ENCODE assay signal across 8 cellular contexts in the genomic region with DNA sequence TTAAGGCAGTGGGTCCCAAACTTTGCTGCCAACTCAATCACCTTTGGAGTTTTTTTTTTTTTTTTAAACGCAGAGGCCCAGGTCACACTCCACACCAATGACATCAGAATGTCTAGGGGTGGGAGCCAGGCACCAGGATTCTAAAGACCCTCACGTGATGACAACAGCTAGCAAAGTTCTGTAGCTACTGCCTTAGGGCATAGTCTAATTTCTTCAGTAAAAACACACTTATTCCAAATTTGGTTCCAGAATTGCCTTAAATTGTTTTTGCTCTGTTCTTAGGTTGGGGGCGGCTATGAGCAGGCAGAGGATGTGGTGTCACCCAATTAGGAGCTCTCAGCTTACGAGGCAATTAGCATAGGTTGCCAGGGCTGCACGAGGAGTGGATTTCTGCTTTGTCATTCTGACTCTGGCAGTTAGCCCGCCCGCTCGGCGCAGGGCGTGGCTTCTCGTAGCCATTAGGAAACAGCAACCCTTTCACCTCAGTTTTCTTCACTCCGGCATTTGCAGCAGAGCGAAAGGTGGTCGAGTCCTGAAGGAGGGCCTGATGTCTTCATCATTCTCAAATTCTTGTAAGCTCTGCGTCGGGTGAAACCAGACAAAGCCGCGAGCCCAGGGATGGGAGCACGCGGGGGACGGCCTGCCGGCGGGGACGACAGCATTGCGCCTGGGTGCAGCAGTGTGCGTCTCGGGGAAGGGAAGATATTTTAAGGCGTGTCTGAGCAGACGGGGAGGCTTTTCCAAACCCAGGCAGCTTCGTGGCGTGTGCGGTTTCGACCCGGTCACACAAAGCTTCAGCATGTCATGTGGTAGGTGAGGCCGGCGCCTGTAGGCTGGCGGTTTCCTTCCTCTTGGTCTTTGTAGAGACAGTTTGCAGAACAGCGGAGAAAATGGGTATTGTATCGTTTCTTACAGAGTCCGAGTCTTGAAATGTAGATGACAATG. TPM values are rescaled to one million over a fixed set of nuclear protein-coding genes. Genes with fewer than 3 reads are reported as not detected.
A peak's percentile ranks its signal among the peaks of the same experiment; 100 is the strongest.
DNase-seq lines count a peak whose midpoint lies in the region; ATAC-seq, FAIRE-seq and TF ChIP-seq lines count a peak whose summit lies in the region.

No MANE protein-coding gene starts in this region.

- FAIRE-seq in HepG2 (lab: Jason Lieb, UNC), result peak; percentile 91

- H3K4me3 ChIP-seq in HepG2 (replicated peaks in 1 of 3; ENCODE audit: insufficient read depth in 1 of 3, low read depth in 2 of 3, low read length in 3 of 3), result peak overlapping the region; percentile 85 to 91 (median 91)

- TF ChIP-seq EP300 in HepG2 (IDR thresholded peaks at IDR 0.05; ENCODE audit: low read depth in 2 of 2, low read length in 2 of 2) (peak; percentile 25 to 68; a peak in 3 of 4 replicates), HepG2 (CRISPR knock-in tag; IDR thresholded peaks at IDR 0.05; ENCODE audit: borderline replicate concordance) (peak; percentile 79)

- peaks cover 0 to 3% of the 10 kb centered on the region in 2 experiments; a peak in 3 of 5 replicates for H3K36me3 ChIP-seq in HepG2 (replicated peaks in 1 of 2; ENCODE audit: control insufficient read depth in 1 of 2, insufficient read depth in 2 of 2, low read length in 2 of 2)

- peaks cover 31% of the 10 kb centered on the region for H3K4me1 Mint-ChIP-seq in CD14-positive monocyte

- peaks cover 28% of the 10 kb centered on the region for H4K20me1 ChIP-seq in HepG2 (ENCODE audit: insufficient read depth, low read length)

- peaks cover 0 to 3% (median 0%) of the 10 kb centered on the region in 7 donors for H3K9me3 Mint-ChIP-seq in CD14-positive monocyte

- intact Hi-C loops in CD14-positive monocyte (cut with micrococcal nuclease), result loop anchor here (5.0 to 10.0 kb wide), 3 partner anchors 70 to 152 kb away; a partner anchor contains a TSS
- intact Hi-C loops in HepG2 (cut with micrococcal nuclease; ENCODE audit: unreplicated experiment), result loop anchor here (5.0 kb wide), 2 partner anchors 70 to 150 kb away; a partner anchor contains a TSS

- H3K4me2 ChIP-seq in HepG2 (ENCODE audit: low read depth, low read length), result peak overlapping the region; percentile 100

- ATAC-seq in GM19372 (IDR thresholded peaks at IDR 0.05; ENCODE audit: low read depth, unreplicated experiment) (peak; percentile 75), HG03521 (IDR thresholded peaks at IDR 0.05; ENCODE audit: unreplicated experiment) (peak; percentile 91), HepG2 (peak; percentile 90)

- BruUV-seq in HepG2 (replicated peaks; lab: Mats Ljungman, UMichigan), result TSS peak; percentile 77

- POLR2A ChIA-PET in HepG2 (lab: Yijun Ruan, JAX), result interaction anchor here (0.9 to 2.9 kb wide), 12 partner anchors 9 to 672 kb away, joined by 3 to 18 read pairs (median 4); a partner anchor contains a TSS

- H3K27ac ChIP-seq in HepG2 (ENCODE audit: extremely low read length, insufficient read depth, low read length), result peak overlapping the region; percentile 98

- H3K9me3 ChIP-seq in HepG2 (ENCODE audit: low read length), result no peaks in the 10 kb centered on the region

- TF ChIP-seq CTCF in CD14-positive monocyte (IDR thresholded peaks at IDR 0.05) (no peak), HepG2 (CRISPR knock-in tag; IDR thresholded peaks at IDR 0.05) (peak; percentile 7; the same call in 1 of the 2 replicates)

- peak overlapping the region; percentile 98 for H3K9ac ChIP-seq in HepG2 (ENCODE audit: insufficient read depth, low read depth, low read length)

- peak overlapping the region; percentile 99 to 100 (median 99) for H3K27ac Mint-ChIP-seq in CD14-positive monocyte

- peaks cover 6 to 12% of the 10 kb centered on the region in 2 donors for H3K36me3 Mint-ChIP-seq in CD14-positive monocyte

- H2AFZ ChIP-seq in HepG2 (ENCODE audit: low read length), result peak overlapping the region; percentile 52

- peaks cover 24% of the 10 kb centered on the region for H3K4me1 ChIP-seq in HepG2 (ENCODE audit: insufficient read depth, low read length)

- peak; percentile 89 to 98 for TF ChIP-seq POLR2A in HepG2 (IDR thresholded peaks at IDR 0.05; ENCODE audit: insufficient read depth in 1 of 2, low read depth in 2 of 2, low read length in 2 of 2)

- DNase-seq in CD14-positive monocyte (ENCODE audit: low spot score), result peak; percentile 90
- peak; percentile 99 for DNase-seq in NCI-H69 (lab: John Stamatoyannopoulos, UW)
- DNase-seq in activated CD4-positive, alpha-beta T cell treated with anti-CD3 and anti-CD28 coated beads, Interleukin-2, amount 50 U/mL, for 4 hours, result peak; percentile 83 to 89
- peak; percentile 93 to 98 for DNase-seq in dermis microvascular lymphatic vessel endothelial cell (ENCODE audit: low read depth in 2 of 2)
- DNase-seq in HepG2 (ENCODE audit: low spot score), result peak; percentile 95
- peak; percentile 88 for DNase-seq in stimulated activated CD4-positive, alpha-beta T cell treated with anti-CD3 and anti-CD28 coated beads, Interleukin-4, amount 100 ng/mL, for 1 hour

- H3K27me3 Mint-ChIP-seq in CD14-positive monocyte (ENCODE audit: low read depth in 3 of 3), result peaks cover 0 to 2% (median 0%) of the 10 kb centered on the region in 3 donors

- H3K4me3 Mint-ChIP-seq in CD14-positive monocyte, result peak overlapping the region; percentile 95 to 98

- in situ Hi-C loops in HepG2 (cut with HindIII; ENCODE audit: extremely low pct_ligation_motif_present, low pct_unique_long_range_greater_than_20kb), result loop anchor here (10.0 kb wide), 1 partner anchor 72 kb away; a partner anchor contains a TSS

- H3K27me3 ChIP-seq in HepG2 (ENCODE audit: control insufficient read depth in 1 of 2, insufficient read depth in 2 of 2, low read length in 2 of 2), result no peaks in the 10 kb centered on the region; a peak in 1 of 5 replicates

- WGBS in HepG2 (ENCODE audit: low lambda C conversion rate), result under 1% methylated on average over 25 of the region's 40 CpGs

- TF ChIP-seq RAD21 in HepG2 (CRISPR knock-in tag; IDR thresholded peaks at IDR 0.05), result no peak

- peaks cover 47% of the 10 kb centered on the region for H3K79me2 ChIP-seq in HepG2 (ENCODE audit: insufficient read depth, low read length)

- CTCF ChIA-PET in HepG2 (lab: Yijun Ruan, JAX; ENCODE audit: low intra/inter-chr PET ratio, low total read pairs), result no interaction called here

TF ChIP-seq in HepG2, 621 proteins besides CTCF, POLR2A, EP300 and RAD21 (continues in another document):
- TF ChIP-seq MXI1 (IDR thresholded peaks at IDR 0.05; ENCODE audit: borderline replicate concordance, low read depth, low read length) (peak; percentile 81; the same call in 2 of the 3 replicates), ZBTB7B (CRISPR knock-in tag; IDR thresholded peaks at IDR 0.05) (0 out of 2 replicates have a peak, but pooled peaks have one; percentile 42), NR2C2 (CRISPR knock-in tag; IDR thresholded peaks at IDR 0.05; ENCODE audit: borderline replicate concordance) (no peak), HDAC2 (CRISPR knock-in tag; IDR thresholded peaks at IDR 0.05) (peak; percentile 49), ZNF432 (CRISPR knock-in tag; IDR thresholded peaks at IDR 0.05; ENCODE audit: borderline replicate concordance) (no peak), DMAP1 (CRISPR knock-in tag; IDR thresholded peaks at IDR 0.05) (peak; percentile 84), PPARG (CRISPR knock-in tag; conservative IDR thresholded peaks at IDR 0.05) (no peak), FOSL1 (CRISPR knock-in tag; IDR thresholded peaks at IDR 0.05; ENCODE audit: borderline replicate concordance) (no peak), RBFOX2 (IDR thresholded peaks at IDR 0.05; ENCODE audit: low read depth, low read length) (peak; percentile 86)
- TF ChIP-seq, protein P1, sequence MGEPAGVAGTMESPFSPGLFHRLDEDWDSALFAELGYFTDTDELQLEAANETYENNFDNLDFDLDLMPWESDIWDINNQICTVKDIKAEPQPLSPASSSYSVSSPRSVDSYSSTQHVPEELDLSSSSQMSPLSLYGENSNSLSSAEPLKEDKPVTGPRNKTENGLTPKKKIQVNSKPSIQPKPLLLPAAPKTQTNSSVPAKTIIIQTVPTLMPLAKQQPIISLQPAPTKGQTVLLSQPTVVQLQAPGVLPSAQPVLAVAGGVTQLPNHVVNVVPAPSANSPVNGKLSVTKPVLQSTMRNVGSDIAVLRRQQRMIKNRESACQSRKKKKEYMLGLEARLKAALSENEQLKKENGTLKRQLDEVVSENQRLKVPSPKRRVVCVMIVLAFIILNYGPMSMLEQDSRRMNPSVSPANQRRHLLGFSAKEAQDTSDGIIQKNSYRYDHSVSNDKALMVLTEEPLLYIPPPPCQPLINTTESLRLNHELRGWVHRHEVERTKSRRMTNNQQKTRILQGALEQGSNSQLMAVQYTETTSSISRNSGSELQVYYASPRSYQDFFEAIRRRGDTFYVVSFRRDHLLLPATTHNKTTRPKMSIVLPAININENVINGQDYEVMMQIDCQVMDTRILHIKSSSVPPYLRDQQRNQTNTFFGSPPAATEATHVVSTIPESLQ (CRISPR knock-in tag; conservative IDR thresholded peaks at IDR 0.05), result 0 out of 2 replicates have a peak, but pooled peaks have one; percentile 49

RNA-seq across cellular contexts. Expression of a gene that starts 16.7 kb away (rescaled TPM):
- polyA plus RNA-seq in CD14-positive monocyte (1 to 10 TPM in 1 of 2 donors, under 1 TPM in 1; 0.64 to 1.0 TPM), HepG2 (2011; rRNA removed) (0.38 and 0.56 TPM in 2 replicates)
- total RNA-seq in dermis microvascular lymphatic vessel endothelial cell (1.4 and 2.7 TPM in 2 replicates), HepG2 (2016; rRNA removed; fragmentation: Illumina TruSeq; extraction: Trizol) (0.27 and 4.5 TPM in 2 replicates)
- 0.20 TPM in 1 of 2 replicates, not detected in the other for total RNA-seq in HepG2 (2016; cell fraction: cytosol; rRNA removed; fragmentation: Illumina TruSeq; extraction: Trizol; ENCODE audit: low read depth)
- 0.37 and 4.2 TPM in 2 replicates for total RNA-seq in HepG2 (2016; cell fraction: insoluble cytoplasmic fraction; rRNA removed; fragmentation: Illumina TruSeq; extraction: Trizol)
- total RNA-seq in HepG2 (2016; cell fraction: membrane; rRNA removed; fragmentation: Illumina TruSeq; extraction: Trizol), result 0.24 and 0.28 TPM in 2 replicates
- total RNA-seq in HepG2 (2016; cell fraction: nucleus; rRNA removed; fragmentation: Illumina TruSeq; extraction: Trizol), result 19.9 and 21.8 TPM in 2 replicates
- not detected in 2 replicates for polyA plus RNA-seq in HepG2 (2011; cell fraction: cytosol; rRNA removed)
- 2.2 and 2.8 TPM in 2 replicates for polyA plus RNA-seq in HepG2 (2011; cell fraction: nucleus; rRNA removed)
- polyA plus RNA-seq in HepG2 (2012), result 0.13 and 0.39 TPM in 2 replicates
- 0.07 TPM in 1 of 2 replicates, not detected in the other for polyA plus RNA-seq in HepG2 (2016; cell fraction: cytosol; fragmentation: Illumina TruSeq; extraction: Trizol; ENCODE audit: low read depth)
- polyA plus RNA-seq in HepG2 (2016; cell fraction: insoluble cytoplasmic fraction; fragmentation: Illumina TruSeq; extraction: Trizol; ENCODE audit: low read depth), result 0.21 TPM in 1 of 2 replicates, not detected in the other
- not detected in 2 replicates for polyA plus RNA-seq in HepG2 (2016; cell fraction: membrane; fragmentation: Illumina TruSeq; extraction: Trizol; ENCODE audit: low read depth)
- 5.1 and 5.3 TPM in 2 replicates for polyA plus RNA-seq in HepG2 (2016; cell fraction: nucleus; fragmentation: Illumina TruSeq; extraction: Trizol; ENCODE audit: insufficient read depth, low read depth)
- 3.3 and 7.0 TPM in 2 replicates for polyA minus RNA-seq in HepG2 (2011; rRNA and poly(A)+ RNA removed; ENCODE audit: low replicate concordance)
- polyA minus RNA-seq in HepG2 (2011; cell fraction: cytosol; rRNA and poly(A)+ RNA removed), result not detected in 2 replicates
- polyA minus RNA-seq in HepG2 (2011; cell fraction: nucleus; rRNA and poly(A)+ RNA removed), result 26.4 and 27.4 TPM in 2 replicates

Comparison
In these comparisons a context has a peak if more than half of its experiments do, and no peak if none do; other contexts are left out.
1. Peak in every context shown above with its lines: DNase-seq, ATAC-seq, H3K4me3 ChIP-seq and H3K27ac ChIP-seq.